ENCODE assay signal across 8 cellular contexts in the genomic region with DNA sequence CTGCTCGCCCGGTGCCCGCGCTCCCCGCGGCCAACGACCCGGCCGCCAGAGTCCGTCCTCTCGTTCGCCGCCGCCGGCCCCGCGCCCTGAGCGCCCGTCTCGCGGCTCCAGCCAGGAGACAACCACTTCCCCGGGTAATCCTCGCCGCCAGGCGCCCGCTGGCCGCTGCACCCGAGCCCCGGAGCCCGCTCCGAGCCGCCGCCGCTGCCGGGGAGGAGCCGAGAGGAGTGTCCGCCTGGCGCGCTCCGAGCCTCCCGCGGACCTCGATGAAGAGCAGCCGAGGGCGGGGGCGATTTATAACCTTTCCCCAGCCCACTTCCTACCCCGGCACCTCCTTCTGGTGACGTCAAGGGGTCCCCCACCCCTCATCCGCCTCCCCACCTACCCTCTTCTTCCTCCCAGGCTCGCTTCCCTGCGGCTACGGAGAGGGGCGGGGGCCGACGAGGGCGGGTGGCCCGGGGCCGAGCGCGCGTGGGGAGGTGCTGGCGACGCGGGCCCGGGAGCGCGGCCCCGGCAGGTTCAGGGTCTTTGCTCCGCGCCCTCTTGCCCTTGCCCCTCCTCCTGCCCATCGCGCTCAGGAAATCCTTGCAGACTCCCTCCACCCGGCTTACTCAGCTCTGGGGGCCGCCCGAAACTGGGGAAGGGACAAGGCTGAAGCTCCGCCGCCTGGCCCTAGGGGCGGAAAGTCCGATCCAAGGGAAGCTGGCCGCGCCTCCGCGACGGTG. TPM values are rescaled to one million over a fixed set of nuclear protein-coding genes. Genes with fewer than 3 reads are reported as not detected.
DNase-seq lines count a peak whose midpoint lies in the region; ATAC-seq and TF ChIP-seq lines count a peak whose summit lies in the region.

A gene with protein sequence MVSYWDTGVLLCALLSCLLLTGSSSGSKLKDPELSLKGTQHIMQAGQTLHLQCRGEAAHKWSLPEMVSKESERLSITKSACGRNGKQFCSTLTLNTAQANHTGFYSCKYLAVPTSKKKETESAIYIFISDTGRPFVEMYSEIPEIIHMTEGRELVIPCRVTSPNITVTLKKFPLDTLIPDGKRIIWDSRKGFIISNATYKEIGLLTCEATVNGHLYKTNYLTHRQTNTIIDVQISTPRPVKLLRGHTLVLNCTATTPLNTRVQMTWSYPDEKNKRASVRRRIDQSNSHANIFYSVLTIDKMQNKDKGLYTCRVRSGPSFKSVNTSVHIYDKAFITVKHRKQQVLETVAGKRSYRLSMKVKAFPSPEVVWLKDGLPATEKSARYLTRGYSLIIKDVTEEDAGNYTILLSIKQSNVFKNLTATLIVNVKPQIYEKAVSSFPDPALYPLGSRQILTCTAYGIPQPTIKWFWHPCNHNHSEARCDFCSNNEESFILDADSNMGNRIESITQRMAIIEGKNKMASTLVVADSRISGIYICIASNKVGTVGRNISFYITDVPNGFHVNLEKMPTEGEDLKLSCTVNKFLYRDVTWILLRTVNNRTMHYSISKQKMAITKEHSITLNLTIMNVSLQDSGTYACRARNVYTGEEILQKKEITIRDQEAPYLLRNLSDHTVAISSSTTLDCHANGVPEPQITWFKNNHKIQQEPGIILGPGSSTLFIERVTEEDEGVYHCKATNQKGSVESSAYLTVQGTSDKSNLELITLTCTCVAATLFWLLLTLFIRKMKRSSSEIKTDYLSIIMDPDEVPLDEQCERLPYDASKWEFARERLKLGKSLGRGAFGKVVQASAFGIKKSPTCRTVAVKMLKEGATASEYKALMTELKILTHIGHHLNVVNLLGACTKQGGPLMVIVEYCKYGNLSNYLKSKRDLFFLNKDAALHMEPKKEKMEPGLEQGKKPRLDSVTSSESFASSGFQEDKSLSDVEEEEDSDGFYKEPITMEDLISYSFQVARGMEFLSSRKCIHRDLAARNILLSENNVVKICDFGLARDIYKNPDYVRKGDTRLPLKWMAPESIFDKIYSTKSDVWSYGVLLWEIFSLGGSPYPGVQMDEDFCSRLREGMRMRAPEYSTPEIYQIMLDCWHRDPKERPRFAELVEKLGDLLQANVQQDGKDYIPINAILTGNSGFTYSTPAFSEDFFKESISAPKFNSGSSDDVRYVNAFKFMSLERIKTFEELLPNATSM (N-terminal part only) (minus strand): TSS at position 268 of the 725 bp plus-strand sequence. CDS start 285 bp downstream, outside the sequence.

- peaks cover 46% of the 10 kb centered on the region for H4K20me1 ChIP-seq in Loucy (ENCODE audit: insufficient read depth, low read length, poor library complexity, severe bottlenecking)

- H3K27me3 ChIP-seq in Loucy (ENCODE audit: insufficient read depth, low read length, poor library complexity, severe bottlenecking) (no peaks in the 10 kb centered on the region), skeletal muscle satellite cell (ENCODE audit: control insufficient read depth, insufficient read depth, low read length) (peaks cover 88% of the 10 kb centered on the region)

- H3K9me2 ChIP-seq in Loucy (replicated peaks; ENCODE audit: low read depth, low read length), result no peaks in the 10 kb centered on the region

- no peak for TF ChIP-seq CTCF in Loucy (conservative IDR thresholded peaks at IDR 0.05; ENCODE audit: low read length)

- DNase-seq in GM03348 (ENCODE audit: low spot score) (peak; percentile 75), astrocyte of the hippocampus (ENCODE audit: low read depth, low spot score) (peak; percentile 56), iPS-NIHi11 (ENCODE audit: low spot score) (peak; percentile 76)

- no peaks in the 10 kb centered on the region for H3K36me3 ChIP-seq in Loucy (ENCODE audit: insufficient read depth, low read length)
- no peaks in the 10 kb centered on the region for H3K36me3 ChIP-seq in skeletal muscle satellite cell (ENCODE audit: insufficient read depth, low read length)

- H3K4me2 ChIP-seq in Loucy (ENCODE audit: low read depth, low read length, poor library complexity, severe bottlenecking), result peak within 1 kb of the TSS; percentile 97
- peak within 1 kb of the TSS; percentile 82 for H3K4me2 ChIP-seq in skeletal muscle satellite cell (ENCODE audit: low read length)

- H3K4me1 ChIP-seq in Loucy (ENCODE audit: insufficient read depth, low read length, poor library complexity, severe bottlenecking), result peaks cover 73% of the 10 kb centered on the region
- peaks cover 18% of the 10 kb centered on the region for H3K4me1 ChIP-seq in skeletal muscle satellite cell (ENCODE audit: control insufficient read depth, insufficient read depth, low read length)

- H3K9me3 ChIP-seq in Loucy (ENCODE audit: insufficient read depth, low read depth, low read length), result no peaks in the 10 kb centered on the region
- H3K9me3 ChIP-seq in skeletal muscle satellite cell (replicated peaks; ENCODE audit: low read length), result no peaks in the 10 kb centered on the region

- peaks cover 48% of the 10 kb centered on the region for H3K79me2 ChIP-seq in Loucy (ENCODE audit: insufficient read depth, low read length)

- H2AFZ ChIP-seq in Loucy (ENCODE audit: low read length), result peak within 1 kb of the TSS; percentile 56

- ATAC-seq in HG02852 (IDR thresholded peaks at IDR 0.05; ENCODE audit: unreplicated experiment), result no peak
- no peak for ATAC-seq in GM18870 (IDR thresholded peaks at IDR 0.05; ENCODE audit: unreplicated experiment)
- no peak for ATAC-seq in GM18520 (IDR thresholded peaks at IDR 0.05; ENCODE audit: unreplicated experiment)

- H3K9ac ChIP-seq in Loucy (ENCODE audit: low read depth, low read length, poor library complexity, severe bottlenecking) (peak within 1 kb of the TSS; percentile 88), skeletal muscle satellite cell (ENCODE audit: low read depth, low read length) (no peak within 1 kb of the TSS)

- H3K4me3 ChIP-seq in Loucy (ENCODE audit: low read length, poor library complexity, severe bottlenecking), result peak within 1 kb of the TSS; percentile 86
- peak within 1 kb of the TSS; percentile 58 for H3K4me3 ChIP-seq in skeletal muscle satellite cell (ENCODE audit: low read length)

- H3F3A ChIP-seq in Loucy (ENCODE audit: low read depth), result peaks cover 18% of the 10 kb centered on the region

RNA-seq across cellular contexts. Expression of the gene that starts here (rescaled TPM):
- not detected in 2 replicates for total RNA-seq in skeletal muscle satellite cell (2012; rRNA removed)
